In genomic region chr11:32939046-32939445, GRCh38 we compare ENCODE assay signal across 20 cellular contexts. TPM values are rescaled to one million over a fixed set of nuclear protein-coding genes. Genes with fewer than 3 reads are reported as not detected.
DNase-seq lines count a peak whose midpoint lies in the region; ATAC-seq, FAIRE-seq and TF ChIP-seq lines count a peak whose summit lies in the region.
"Had no signal": no experiment of that assay in that cellular context is flagged by ENCODE, and none has a peak within 500 bp of the region (broad histone marks: within the 10 kb centered on the region; RNA-seq: fewer than 3 reads in every experiment).

No MANE protein-coding gene starts in this region.

- no peak for TF ChIP-seq CTCF in GM10266 (IDR thresholded peaks at IDR 0.05; ENCODE audit: control insufficient read depth, insufficient read depth, low read depth, missing control alignments)
- no peak for TF ChIP-seq CTCF in endothelial cell (IDR thresholded peaks at IDR 0.05; ENCODE audit: unreplicated experiment)

- ATAC-seq in GM18907 (IDR thresholded peaks at IDR 0.05; ENCODE audit: unreplicated experiment) = peak; percentile 74
- peak; percentile 53 for ATAC-seq in HG03521 (IDR thresholded peaks at IDR 0.05; ENCODE audit: unreplicated experiment)
- no peak for ATAC-seq in esophagus mucosa
- ATAC-seq in GM19035 (IDR thresholded peaks at IDR 0.05; ENCODE audit: unreplicated experiment) = no peak
- ATAC-seq: activated CD8-positive, alpha-beta memory T cell treated with anti-CD3 and anti-CD28 coated beads, Interleukin-2, amount 10 ng/mL, durations not matched to agents 7 days and 5 days had no signal

- TF ChIP-seq POLR2A in H54 (IDR thresholded peaks at IDR 0.05; ENCODE audit: low read depth, low read length) = no peak

- DNase-seq in GM10266 (ENCODE audit: extremely low spot score) = peak; percentile 33
- no peak for DNase-seq in H54 (ENCODE audit: insufficient read length, low spot score)
- no peak for DNase-seq in endothelial cell (ENCODE audit: low spot score)
- DNase-seq in activated CD8-positive, alpha-beta memory T cell treated with anti-CD3 and anti-CD28 coated beads for 24 hours = no peak
- DNase-seq: activated CD8-positive, alpha-beta memory T cell treated with anti-CD3 and anti-CD28 coated beads, Interleukin-2, amount 10 ng/mL, durations not matched to agents 7 days and 5 days; brain microvascular endothelial cell; dermis blood vessel endothelial cell; EL; NCI-H1048; NCI-H2171; NCI-H82; stimulated activated naive CD4-positive, alpha-beta T cell; upper lobe of left lung had no signal

- H3K27me3 Mint-ChIP-seq in endothelial cell (ENCODE audit: unreplicated experiment) = no peaks in the 10 kb centered on the region
- H3K27me3 Mint-ChIP-seq: activated CD8-positive, alpha-beta memory T cell treated with anti-CD3 and anti-CD28 coated beads, Interleukin-2, amount 10 ng/mL, durations not matched to agents 7 days and 5 days; IgD-negative memory B cell; memory B cell had no signal

- no peak overlapping the region for H3K4me3 Mint-ChIP-seq in endothelial cell (ENCODE audit: unreplicated experiment)
- H3K4me3 Mint-ChIP-seq: activated CD8-positive, alpha-beta memory T cell treated with anti-CD3 and anti-CD28 coated beads, Interleukin-2, amount 10 ng/mL, durations not matched to agents 7 days and 5 days; memory B cell had no signal

- peak; percentile 58 for FAIRE-seq in H54 (lab: Jason Lieb, UNC)
- FAIRE-seq: keratinocyte had no signal

- H3K36me3 Mint-ChIP-seq in endothelial cell (ENCODE audit: low read depth, unreplicated experiment) = peaks cover 20% of the 10 kb centered on the region

- no peaks in the 10 kb centered on the region for H3K9me3 Mint-ChIP-seq in endothelial cell (ENCODE audit: unreplicated experiment)
- H3K9me3 Mint-ChIP-seq: memory B cell had no signal

- no peak overlapping the region for H3K27ac Mint-ChIP-seq in endothelial cell (ENCODE audit: unreplicated experiment)
- H3K27ac Mint-ChIP-seq: activated CD8-positive, alpha-beta memory T cell treated with anti-CD3 and anti-CD28 coated beads, Interleukin-2, amount 10 ng/mL, durations not matched to agents 7 days and 5 days; IgD-negative memory B cell had no signal

- no peaks in the 10 kb centered on the region for H3K4me1 Mint-ChIP-seq in endothelial cell (ENCODE audit: unreplicated experiment)

RNA-seq across cellular contexts. Expression of gene QSER1, which starts 46.4 kb away (rescaled TPM):
- 28.3 TPM for total RNA-seq in esophagus mucosa
- 57.4 TPM for total RNA-seq in endothelial cell (ENCODE audit: unreplicated experiment)

Comparison
In these comparisons a context has a peak if more than half of its experiments do, and no peak if none do; other contexts are left out.
1. ATAC-seq: peak in GM18907 (single experiment) and HG03521 (single experiment); none in esophagus mucosa (single experiment) and GM19035 (single experiment).